15 cellular contexts compared by ENCODE assay signal in the genomic region with DNA sequence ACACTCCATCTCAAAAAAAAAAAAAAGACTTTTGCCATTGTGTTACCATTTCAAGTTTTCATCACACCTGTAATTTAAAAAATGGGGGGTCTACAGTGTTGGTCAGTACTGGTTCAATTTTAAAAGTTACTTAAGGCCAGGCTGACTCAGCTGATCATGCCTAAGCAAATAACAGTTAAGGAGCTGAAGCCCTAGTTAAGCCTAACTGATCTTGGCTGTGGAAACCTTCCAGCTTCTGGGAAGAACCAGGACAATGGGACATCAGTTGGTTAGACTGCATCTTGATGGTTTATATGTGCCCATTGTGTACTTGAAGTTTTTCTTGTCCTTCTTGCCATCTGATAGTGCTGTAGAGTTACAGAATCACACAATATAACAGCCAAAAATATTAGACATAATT. TPM values are rescaled to one million over a fixed set of nuclear protein-coding genes. Genes with fewer than 3 reads are reported as not detected.
A peak's percentile ranks its signal among the peaks of the same experiment; 100 is the strongest.
DNase-seq lines count a peak whose midpoint lies in the region; ATAC-seq and TF ChIP-seq lines count a peak whose summit lies in the region.
"Had no signal": no experiment of that assay in that cellular context is flagged by ENCODE, and none has a peak within 500 bp of the region (broad histone marks: within the 10 kb centered on the region; RNA-seq: fewer than 3 reads in every experiment).

No MANE protein-coding gene starts in this region.

- DNase-seq in H9 (no peak), T-helper 17 cell (no peak), trophoblast cell (no peak), WTC11 (ENCODE audit: low spot score) (no peak), Ammon's horn (ENCODE audit: low spot score) (no peak)
- DNase-seq: DMS 273 treated with DMSO at 0.1 percent for 48 hours, KBM-7, MG63, NCI-H1694, NCI-H510A treated with DMSO at 0.1 percent for 48 hours, Right ventricle myocardium superior had no signal

- no peaks in the 10 kb centered on the region for H4K20me1 ChIP-seq in H9 (ENCODE audit: control insufficient read depth, insufficient read depth, insufficient read length)

- H4K8ac ChIP-seq in H9 (replicated peaks; ENCODE audit: insufficient read length, low read depth, low read length), result no peak overlapping the region
- no peak overlapping the region for H4K8ac ChIP-seq in trophoblast cell (ENCODE audit: low read depth, low read length)

- H3K23ac ChIP-seq in H9 (ENCODE audit: insufficient read length, low read depth, low read length), result no peak overlapping the region
- H3K23ac ChIP-seq in trophoblast cell (ENCODE audit: low read length), result no peak overlapping the region

- no peak overlapping the region for H4K5ac ChIP-seq in H9 (ENCODE audit: insufficient read length, low read depth, low read length)

- H3K4ac ChIP-seq in H9 (ENCODE audit: low read depth, low read length) (no peak overlapping the region), trophoblast cell (ENCODE audit: low read depth, low read length) (peak overlapping the region; percentile 40)

- no peak overlapping the region for H2BK15ac ChIP-seq in H9 (ENCODE audit: low read depth, low read length)

- H3K27ac ChIP-seq in H9 (ENCODE audit: insufficient read length, low read depth, low read length), result peak overlapping the region; percentile 36
- H3K27ac ChIP-seq in trophoblast cell (ENCODE audit: low read depth, low read length), result no peak overlapping the region
- H3K27ac ChIP-seq: SK-N-MC had no signal

- CTCF ChIA-PET in WTC11 (lab: Charles Lee), result interaction anchor here (1.4 to 2.5 kb wide), 2 partner anchors 84 to 138 kb away, joined by 4 to 11 read pairs; no protein-coding TSS in a partner anchor

- H4K12ac ChIP-seq in trophoblast cell (ENCODE audit: low read depth, low read length), result no peak overlapping the region

- H2AFZ ChIP-seq in H9 (ENCODE audit: low read length), result no peak overlapping the region
- H2AFZ ChIP-seq in trophoblast cell (ENCODE audit: insufficient read depth, low read length, poor library complexity), result no peak overlapping the region

- H3K18ac ChIP-seq in H9 (ENCODE audit: insufficient read length, low read depth, low read length) (no peak overlapping the region), trophoblast cell (ENCODE audit: low read length) (no peak overlapping the region)

- H3K79me1 ChIP-seq in H9 (ENCODE audit: insufficient read depth, low read depth, low read length, poor library complexity, severe bottlenecking) (no peaks in the 10 kb centered on the region), trophoblast cell (ENCODE audit: low read length) (no peaks in the 10 kb centered on the region)

- H3K27me3 ChIP-seq in H9 (ENCODE audit: insufficient read depth, low read length) (no peaks in the 10 kb centered on the region), trophoblast cell (ENCODE audit: insufficient read depth, low read length) (no peaks in the 10 kb centered on the region)
- H3K27me3 ChIP-seq: BLaER1, MG63 had no signal

- no peak overlapping the region for H3T11ph ChIP-seq in H9 (ENCODE audit: low read length)

- H3K27ac Mint-ChIP-seq in H9, result peak overlapping the region in 1 of 3 experiments; percentile 16; a peak in 1 of 7 replicates
- peak overlapping the region; percentile 37 for H3K27ac Mint-ChIP-seq in T-helper 17 cell
- no peak overlapping the region; the same call in 1 of the 2 replicates for H3K27ac Mint-ChIP-seq in WTC11

- peaks cover 4 to 32% (median 22%) of the 10 kb centered on the region in 3 experiments for H3K36me3 Mint-ChIP-seq in H9 (ENCODE audit: insufficient read depth in 1 of 3, low read depth in 3 of 3)
- no peaks in the 10 kb centered on the region for H3K36me3 Mint-ChIP-seq in T-helper 17 cell (ENCODE audit: low read depth)
- peaks cover 5% of the 10 kb centered on the region for H3K36me3 Mint-ChIP-seq in WTC11

- no peak for ATAC-seq in T-helper 17 cell
- no peak for ATAC-seq in GM19467 (IDR thresholded peaks at IDR 0.05; ENCODE audit: unreplicated experiment)
- no peak for ATAC-seq in WTC11
- no peak for ATAC-seq in HG03108 (IDR thresholded peaks at IDR 0.05; ENCODE audit: unreplicated experiment)

- H3K9me3 ChIP-seq in H9 (ENCODE audit: control insufficient read depth, low read depth, low read length), result no peaks in the 10 kb centered on the region
- H3K9me3 ChIP-seq in T-helper 17 cell (ENCODE audit: control insufficient read depth, low read length, poor library complexity, severe bottlenecking), result no peaks in the 10 kb centered on the region
- no peaks in the 10 kb centered on the region for H3K9me3 ChIP-seq in trophoblast cell (ENCODE audit: insufficient read depth, low read depth, low read length)
- H3K9me3 ChIP-seq: BLaER1, MG63 had no signal

- H3K79me2 ChIP-seq in H9 (ENCODE audit: insufficient read depth, low read length) (peaks cover 35% of the 10 kb centered on the region; the same call in 1 of the 2 replicates), trophoblast cell (ENCODE audit: control insufficient read depth, insufficient read depth, low read length, poor library complexity) (peaks cover 2% of the 10 kb centered on the region)

- H2BK120ac ChIP-seq in H9 (ENCODE audit: low read depth, low read length, poor library complexity, severe bottlenecking), result no peak overlapping the region
- no peak overlapping the region for H2BK120ac ChIP-seq in trophoblast cell (ENCODE audit: insufficient read depth, low read length, poor library complexity)

- H3K4me1 Mint-ChIP-seq in H9 (peaks cover 31 to 44% of the 10 kb centered on the region in 2 experiments), T-helper 17 cell (peaks cover 45% of the 10 kb centered on the region), WTC11 (peaks cover 38% of the 10 kb centered on the region)

- H3K4me1 ChIP-seq in H9 (ENCODE audit: insufficient read depth, low read length), result peaks cover 9% of the 10 kb centered on the region; the same call in 1 of the 2 replicates
- peaks cover 0 to 9% of the 10 kb centered on the region in 2 experiments for H3K4me1 ChIP-seq in trophoblast cell (ENCODE audit: control insufficient read depth in 1 of 2, insufficient read depth in 2 of 2, low read length in 2 of 2)

- H3K36me3 ChIP-seq in trophoblast cell (ENCODE audit: control insufficient read depth in 1 of 2, insufficient read depth in 2 of 2, low read length in 2 of 2), result no peaks in the 10 kb centered on the region

- no peak overlapping the region for H3K56ac ChIP-seq in H9 (ENCODE audit: insufficient read length, low read depth, low read length)

- H3K9ac ChIP-seq in H9 (ENCODE audit: extremely low read depth, insufficient read length, low read length) (no peak overlapping the region), trophoblast cell (ENCODE audit: low read length) (no peak overlapping the region)
- H3K9ac ChIP-seq: BLaER1 had no signal

- TF ChIP-seq CTCF in H9 (conservative IDR thresholded peaks at IDR 0.05), result no peak
- no peak for TF ChIP-seq CTCF in WTC11 (IDR thresholded peaks at IDR 0.05)

- H3K9me3 Mint-ChIP-seq in H9 (no peaks in the 10 kb centered on the region), WTC11 (no peaks in the 10 kb centered on the region)

- no peaks in the 10 kb centered on the region for H3K27me3 Mint-ChIP-seq in H9 (ENCODE audit: low read depth)
- no peaks in the 10 kb centered on the region for H3K27me3 Mint-ChIP-seq in T-helper 17 cell
- no peaks in the 10 kb centered on the region for H3K27me3 Mint-ChIP-seq in WTC11 (ENCODE audit: low read depth)

- H2BK12ac ChIP-seq in H9 (ENCODE audit: insufficient read length, low read depth, low read length) (no peak overlapping the region), trophoblast cell (ENCODE audit: low read length) (no peak overlapping the region)

- POLR2A ChIA-PET in WTC11 (lab: Charles Lee), result interaction anchor here (1.3 kb wide), 1 partner anchor 59 kb away, joined by 3 read pairs; no protein-coding TSS in a partner anchor

- no peak overlapping the region for H2AK5ac ChIP-seq in H9 (ENCODE audit: insufficient read length, low read length)
- no peak overlapping the region for H2AK5ac ChIP-seq in trophoblast cell (ENCODE audit: low read length)

- no peak overlapping the region for H3K14ac ChIP-seq in H9 (ENCODE audit: insufficient read depth, low read length)
- no peak overlapping the region for H3K14ac ChIP-seq in trophoblast cell (ENCODE audit: low read length)

- H3K23me2 ChIP-seq in H9 (ENCODE audit: insufficient read length, low read depth, low read length, poor library complexity, severe bottlenecking), result no peaks in the 10 kb centered on the region

- H2BK5ac ChIP-seq in H9 (ENCODE audit: insufficient read length, low read length) (no peak overlapping the region), trophoblast cell (ENCODE audit: low read depth, low read length, poor library complexity) (no peak overlapping the region)

- H4K91ac ChIP-seq in H9 (ENCODE audit: insufficient read length, low read depth, low read length) (no peak overlapping the region), trophoblast cell (ENCODE audit: low read depth, low read length) (no peak overlapping the region)

- H3K4me3 ChIP-seq in trophoblast cell (ENCODE audit: low read depth, low read length), result no peak overlapping the region
- H3K4me3 ChIP-seq: BLaER1, MG63, SK-N-MC had no signal

- H3K4me2 ChIP-seq in H9 (ENCODE audit: insufficient read depth, insufficient read length, low read length) (no peak overlapping the region), trophoblast cell (ENCODE audit: low read length) (no peak overlapping the region)

- H3K4me3 Mint-ChIP-seq in H9, result no peak overlapping the region
- H3K4me3 Mint-ChIP-seq in T-helper 17 cell, result no peak overlapping the region
- no peak overlapping the region for H3K4me3 Mint-ChIP-seq in WTC11

- no peak overlapping the region for H2BK20ac ChIP-seq in H9 (ENCODE audit: low read depth, low read length, poor library complexity, severe bottlenecking)

TF ChIP-seq in WTC11, 78 proteins besides CTCF, POLR2A, EP300 and RAD21 (continues in another document):
- TF ChIP-seq, protein P1, sequence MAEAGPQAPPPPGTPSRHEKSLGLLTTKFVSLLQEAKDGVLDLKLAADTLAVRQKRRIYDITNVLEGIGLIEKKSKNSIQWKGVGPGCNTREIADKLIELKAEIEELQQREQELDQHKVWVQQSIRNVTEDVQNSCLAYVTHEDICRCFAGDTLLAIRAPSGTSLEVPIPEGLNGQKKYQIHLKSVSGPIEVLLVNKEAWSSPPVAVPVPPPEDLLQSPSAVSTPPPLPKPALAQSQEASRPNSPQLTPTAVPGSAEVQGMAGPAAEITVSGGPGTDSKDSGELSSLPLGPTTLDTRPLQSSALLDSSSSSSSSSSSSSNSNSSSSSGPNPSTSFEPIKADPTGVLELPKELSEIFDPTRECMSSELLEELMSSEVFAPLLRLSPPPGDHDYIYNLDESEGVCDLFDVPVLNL (CRISPR knock-in tag; IDR thresholded peaks at IDR 0.05; ENCODE audit: borderline replicate concordance, low read depth), result no peak
- no peak for TF ChIP-seq TP53 (CRISPR knock-in tag; IDR thresholded peaks at IDR 0.05)
- TF ChIP-seq, protein P2, sequence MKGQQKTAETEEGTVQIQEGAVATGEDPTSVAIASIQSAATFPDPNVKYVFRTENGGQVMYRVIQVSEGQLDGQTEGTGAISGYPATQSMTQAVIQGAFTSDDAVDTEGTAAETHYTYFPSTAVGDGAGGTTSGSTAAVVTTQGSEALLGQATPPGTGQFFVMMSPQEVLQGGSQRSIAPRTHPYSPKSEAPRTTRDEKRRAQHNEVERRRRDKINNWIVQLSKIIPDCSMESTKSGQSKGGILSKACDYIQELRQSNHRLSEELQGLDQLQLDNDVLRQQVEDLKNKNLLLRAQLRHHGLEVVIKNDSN (CRISPR knock-in tag; IDR thresholded peaks at IDR 0.05), result no peak

RNA-seq across cellular contexts. Expression of a gene that starts 26.7 kb away (rescaled TPM):
- 291 and 296 TPM in 2 replicates for total RNA-seq in H9 (2021)
- total RNA-seq in T-helper 17 cell, result 100 to 1,000 TPM in 1 of 2 donors, 10 to 100 TPM in 1; 79.1 to 245 TPM
- 100 and 103 TPM in 2 replicates for polyA plus RNA-seq in trophoblast cell (2013)
- total RNA-seq in WTC11 (2021), result 225 to 236 TPM (median 234 TPM) in 3 replicates
